8 cellular contexts compared by ENCODE assay signal in genomic region chr6:25138024-25138696, GRCh38.
A peak's percentile ranks its signal among the peaks of the same experiment; 100 is the strongest.
DNase-seq lines count a peak whose midpoint lies in the region; ATAC-seq and TF ChIP-seq lines count a peak whose summit lies in the region.

No MANE protein-coding gene starts in this region.

- intact Hi-C loops in colonic mucosa (cut with DNase I) = no loop called here

- peak overlapping the region; percentile 73 for H3K27ac ChIP-seq in colonic mucosa

- H3K4me1 Mint-ChIP-seq in mesothelial cell of epicardium = peaks cover 12% of the 10 kb centered on the region

- H3K27me3 Mint-ChIP-seq in mesothelial cell of epicardium (ENCODE audit: low read depth) = no peaks in the 10 kb centered on the region

- H3K27ac Mint-ChIP-seq in mesothelial cell of epicardium = peak overlapping the region; percentile 2

- H3K9me3 ChIP-seq in colonic mucosa = no peaks in the 10 kb centered on the region

- peaks cover 2% of the 10 kb centered on the region for H3K36me3 Mint-ChIP-seq in mesothelial cell of epicardium

- TF ChIP-seq CTCF in LNCaP clone FGC (IDR thresholded peaks at IDR 0.05; ENCODE audit: control insufficient read depth, extremely low read depth, insufficient read depth) = no peak
- TF ChIP-seq CTCF in colonic mucosa (IDR thresholded peaks at IDR 0.05) = no peak
- no peak for TF ChIP-seq CTCF in mesothelial cell of epicardium (IDR thresholded peaks at IDR 0.05; ENCODE audit: unreplicated experiment)

- peaks cover 22% of the 10 kb centered on the region for H3K9me3 Mint-ChIP-seq in mesothelial cell of epicardium

- peak; percentile 76 for DNase-seq in GDM1 (lab: John Stamatoyannopoulos, UW)
- DNase-seq in LNCaP clone FGC (ENCODE audit: low read depth) = no peak
- DNase-seq in activated CD4-positive, alpha-beta T cell treated with anti-CD3 and anti-CD28 coated beads for 4 hours = peak; percentile 57 to 60
- peak; percentile 61 for DNase-seq in colonic mucosa
- no peak for DNase-seq in mesothelial cell of epicardium (ENCODE audit: low spot score in 2 of 2, unreplicated experiment in 2 of 2)
- DNase-seq in stimulated activated CD8-positive, alpha-beta memory T cell treated with anti-CD3 and anti-CD28 coated beads, Interleukin-7, amount 100 ng/mL, for 24 hours (ENCODE audit: low read depth) = peak; percentile 26
- no peak for DNase-seq in NCI-H345 treated with DMSO at 0.1 percent for 48 hours (lab: John Stamatoyannopoulos, UW; ENCODE audit: unreplicated experiment)

- peak overlapping the region; percentile 9 for H3K4me3 Mint-ChIP-seq in mesothelial cell of epicardium

- H3K4me1 ChIP-seq in colonic mucosa = no peaks in the 10 kb centered on the region

- H3K27me3 ChIP-seq in colonic mucosa = no peaks in the 10 kb centered on the region

- H3K9ac ChIP-seq in colonic mucosa (ENCODE audit: low read depth in 2 of 2, low read length in 2 of 2) = peak overlapping the region; percentile 51 to 81

- H3K36me3 ChIP-seq in colonic mucosa = no peaks in the 10 kb centered on the region

- peak overlapping the region; percentile 37 for H3K4me3 ChIP-seq in LNCaP clone FGC (ENCODE audit: low read depth, low read length)
- H3K4me3 ChIP-seq in colonic mucosa = peak overlapping the region; percentile 26

- ATAC-seq in GM21723 (IDR thresholded peaks at IDR 0.05; ENCODE audit: unreplicated experiment) = peak; percentile 92

Comparison
In these comparisons a context has a peak if more than half of its experiments do, and no peak if none do; other contexts are left out.
1. DNase-seq: peak in GDM1 (single experiment), activated CD4-positive, alpha-beta T cell treated with anti-CD3 and anti-CD28 coated beads for 4 hours (2 of 2), colonic mucosa (single experiment) and stimulated activated CD8-positive, alpha-beta memory T cell treated with anti-CD3 and anti-CD28 coated beads, Interleukin-7, amount 100 ng/mL, for 24 hours (single experiment); none in LNCaP clone FGC (single experiment), mesothelial cell of epicardium (0 of 2) and NCI-H345 treated with DMSO at 0.1 percent for 48 hours (single experiment).